In the genomic region with DNA sequence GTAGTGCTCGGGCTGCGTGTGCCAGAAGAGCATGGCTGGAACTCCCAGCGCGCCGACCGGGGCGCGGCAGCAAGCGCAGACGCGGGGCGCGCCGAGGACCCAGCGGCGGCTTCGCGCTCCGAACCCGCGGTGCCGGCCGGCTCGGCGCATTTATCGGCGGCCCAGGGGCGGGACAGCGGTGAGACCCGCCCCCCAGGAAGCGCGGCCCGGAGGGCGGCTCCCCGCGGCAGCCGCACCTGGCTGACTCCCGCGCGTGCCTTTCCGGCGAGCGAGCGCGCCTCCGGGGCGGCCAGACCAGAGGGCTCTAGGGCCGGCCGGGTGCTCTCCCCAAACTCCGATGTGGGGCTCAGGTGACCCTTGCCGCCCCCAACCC, we compare ENCODE assay signal across 8 cellular contexts. TPM values are rescaled to one million over a fixed set of nuclear protein-coding genes. Genes with fewer than 3 reads are reported as not detected.
A peak's percentile ranks its signal among the peaks of the same experiment; 100 is the strongest.
DNase-seq lines count a peak whose midpoint lies in the region; ATAC-seq and TF ChIP-seq lines count a peak whose summit lies in the region.

A gene with protein sequence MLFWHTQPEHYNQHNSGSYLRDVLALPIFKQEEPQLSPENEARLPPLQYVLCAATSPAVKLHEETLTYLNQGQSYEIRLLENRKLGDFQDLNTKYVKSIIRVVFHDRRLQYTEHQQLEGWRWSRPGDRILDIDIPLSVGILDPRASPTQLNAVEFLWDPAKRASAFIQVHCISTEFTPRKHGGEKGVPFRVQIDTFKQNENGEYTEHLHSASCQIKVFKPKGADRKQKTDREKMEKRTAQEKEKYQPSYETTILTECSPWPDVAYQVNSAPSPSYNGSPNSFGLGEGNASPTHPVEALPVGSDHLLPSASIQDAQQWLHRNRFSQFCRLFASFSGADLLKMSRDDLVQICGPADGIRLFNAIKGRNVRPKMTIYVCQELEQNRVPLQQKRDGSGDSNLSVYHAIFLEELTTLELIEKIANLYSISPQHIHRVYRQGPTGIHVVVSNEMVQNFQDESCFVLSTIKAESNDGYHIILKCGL (minus strand): TSS at position 126 of the 373 bp plus-strand sequence. CDS start 93 bp downstream, at position 33.

- H3K4me1 Mint-ChIP-seq in activated naive CD4-positive, alpha-beta T cell treated with anti-CD3 and anti-CD28 coated beads for 36 hours (ENCODE audit: low read depth): peaks cover 4% of the 10 kb centered on the region
- no peaks in the 10 kb centered on the region for H3K4me1 Mint-ChIP-seq in activated naive CD8-positive, alpha-beta T cell treated with anti-CD3 and anti-CD28 coated beads, Interleukin-2, amount 10 ng/mL, durations not matched to agents 7 days and 5 days
- peaks cover 8% of the 10 kb centered on the region for H3K4me1 Mint-ChIP-seq in stimulated activated naive CD8-positive, alpha-beta T cell treated with anti-CD3 and anti-CD28 coated beads, Interleukin-15, Interleukin-2, amounts not matched to agents 100 ng/mL and 50 ng/mL, for 24 hours (ENCODE audit: low read depth)

- no peak within 1 kb of the TSS for H3K27ac Mint-ChIP-seq in activated naive CD4-positive, alpha-beta T cell treated with anti-CD3 and anti-CD28 coated beads for 36 hours
- H3K27ac Mint-ChIP-seq in activated naive CD8-positive, alpha-beta T cell treated with anti-CD3 and anti-CD28 coated beads, Interleukin-2, amount 10 ng/mL, durations not matched to agents 7 days and 5 days: no peak within 1 kb of the TSS
- H3K27ac Mint-ChIP-seq in stimulated activated naive CD8-positive, alpha-beta T cell treated with anti-CD3 and anti-CD28 coated beads, Interleukin-15, Interleukin-2, amounts not matched to agents 100 ng/mL and 50 ng/mL, for 24 hours: no peak within 1 kb of the TSS

- CTCF ChIA-PET in activated naive CD4-positive, alpha-beta T cell treated with anti-CD3 and anti-CD28 coated beads for 36 hours (lab: Charles Lee): no interaction called here

- intact Hi-C loops in activated naive CD4-positive, alpha-beta T cell treated with anti-CD3 and anti-CD28 coated beads for 36 hours (cut with micrococcal nuclease): no loop called here

- H3K36me3 Mint-ChIP-seq in activated naive CD4-positive, alpha-beta T cell treated with anti-CD3 and anti-CD28 coated beads for 36 hours (ENCODE audit: low read depth): no peaks in the 10 kb centered on the region
- no peaks in the 10 kb centered on the region for H3K36me3 Mint-ChIP-seq in activated naive CD8-positive, alpha-beta T cell treated with anti-CD3 and anti-CD28 coated beads, Interleukin-2, amount 10 ng/mL, durations not matched to agents 7 days and 5 days
- H3K36me3 Mint-ChIP-seq in stimulated activated naive CD8-positive, alpha-beta T cell treated with anti-CD3 and anti-CD28 coated beads, Interleukin-15, Interleukin-2, amounts not matched to agents 100 ng/mL and 50 ng/mL, for 24 hours (ENCODE audit: low read depth): no peaks in the 10 kb centered on the region

- no peaks in the 10 kb centered on the region for H3K9me3 Mint-ChIP-seq in activated naive CD4-positive, alpha-beta T cell treated with anti-CD3 and anti-CD28 coated beads for 36 hours
- no peaks in the 10 kb centered on the region for H3K9me3 Mint-ChIP-seq in activated naive CD8-positive, alpha-beta T cell treated with anti-CD3 and anti-CD28 coated beads, Interleukin-2, amount 10 ng/mL, durations not matched to agents 7 days and 5 days
- H3K9me3 Mint-ChIP-seq in stimulated activated naive CD8-positive, alpha-beta T cell treated with anti-CD3 and anti-CD28 coated beads, Interleukin-15, Interleukin-2, amounts not matched to agents 100 ng/mL and 50 ng/mL, for 24 hours: no peaks in the 10 kb centered on the region

- peak; percentile 9 for DNase-seq in activated naive CD4-positive, alpha-beta T cell treated with anti-CD3 and anti-CD28 coated beads for 36 hours
- DNase-seq in activated naive CD4-positive, alpha-beta T cell treated with Interleukin-2 at 50 U/mL for 16 hours: no peak
- DNase-seq in NCI-H146 (lab: John Stamatoyannopoulos, UW) (peak; percentile 85), kidney epithelial cell (ENCODE audit: low read depth) (no peak), SIG-M5 treated with dmso at 0.1 percent for 504 hours (lab: John Stamatoyannopoulos, UW; ENCODE audit: unreplicated experiment) (no peak), nucleus accumbens (lab: John Stamatoyannopoulos, UW) (no peak)
- peak; percentile 70 for DNase-seq in activated naive CD8-positive, alpha-beta T cell treated with anti-CD3 and anti-CD28 coated beads, Interleukin-2, amount 10 ng/mL, durations not matched to agents 7 days and 5 days

- H3K27me3 Mint-ChIP-seq in activated naive CD4-positive, alpha-beta T cell treated with anti-CD3 and anti-CD28 coated beads for 36 hours (ENCODE audit: low read depth): peaks cover 43% of the 10 kb centered on the region
- H3K27me3 Mint-ChIP-seq in activated naive CD8-positive, alpha-beta T cell treated with anti-CD3 and anti-CD28 coated beads, Interleukin-2, amount 10 ng/mL, durations not matched to agents 7 days and 5 days: peaks cover 45% of the 10 kb centered on the region
- H3K27me3 Mint-ChIP-seq in stimulated activated naive CD8-positive, alpha-beta T cell treated with anti-CD3 and anti-CD28 coated beads, Interleukin-15, Interleukin-2, amounts not matched to agents 100 ng/mL and 50 ng/mL, for 24 hours: peaks cover 42% of the 10 kb centered on the region

- TF ChIP-seq CTCF in kidney epithelial cell (IDR thresholded peaks at IDR 0.05; ENCODE audit: insufficient read depth, low read length, poor library complexity, severe bottlenecking): no peak

- POLR2A ChIA-PET in activated naive CD8-positive, alpha-beta T cell treated with anti-CD3 and anti-CD28 coated beads, Interleukin-2, amount 10 ng/mL, durations not matched to agents 7 days and 5 days (lab: Charles Lee): no interaction called here

- peak within 1 kb of the TSS; percentile 46 for H3K4me3 Mint-ChIP-seq in activated naive CD4-positive, alpha-beta T cell treated with anti-CD3 and anti-CD28 coated beads for 36 hours
- H3K4me3 Mint-ChIP-seq in activated naive CD8-positive, alpha-beta T cell treated with anti-CD3 and anti-CD28 coated beads, Interleukin-2, amount 10 ng/mL, durations not matched to agents 7 days and 5 days: peak within 1 kb of the TSS; percentile 75
- H3K4me3 Mint-ChIP-seq in stimulated activated naive CD8-positive, alpha-beta T cell treated with anti-CD3 and anti-CD28 coated beads, Interleukin-15, Interleukin-2, amounts not matched to agents 100 ng/mL and 50 ng/mL, for 24 hours: peak within 1 kb of the TSS; percentile 60

- H3K36me3 ChIP-seq in kidney epithelial cell (ENCODE audit: control insufficient read depth, insufficient read depth, low read length): no peaks in the 10 kb centered on the region

- peaks cover 7% of the 10 kb centered on the region for H3K27me3 ChIP-seq in kidney epithelial cell (ENCODE audit: control insufficient read depth, insufficient read depth, low read length)

- peak within 1 kb of the TSS; percentile 55 for H3K4me3 ChIP-seq in kidney epithelial cell (ENCODE audit: low read depth, low read length)

- ATAC-seq in activated naive CD8-positive, alpha-beta T cell treated with anti-CD3 and anti-CD28 coated beads, Interleukin-2, amount 10 ng/mL, durations not matched to agents 7 days and 5 days (ENCODE audit: low read depth): peak; percentile 82

RNA-seq across cellular contexts. Expression of the gene that starts here (rescaled TPM):
- under 1 TPM in 1 of 2 experiments, not detected in 1; 0.12 TPM for total RNA-seq in activated naive CD4-positive, alpha-beta T cell treated with anti-CD3 and anti-CD28 coated beads for 36 hours
- total RNA-seq in activated naive CD8-positive, alpha-beta T cell treated with anti-CD3 and anti-CD28 coated beads, Interleukin-2, amount 10 ng/mL, durations not matched to agents 7 days and 5 days: under 1 TPM; 0.03 to 0.06 TPM
- total RNA-seq in kidney epithelial cell: 4.5 and 5.9 TPM in 2 replicates

Comparison
In these comparisons a context has a peak if more than half of its experiments do, and no peak if none do; other contexts are left out.
1. Peak in DNase-seq in activated naive CD4-positive, alpha-beta T cell treated with anti-CD3 and anti-CD28 coated beads for 36 hours; RNA of the gene not detected or under 1 TPM.
2. Peak in DNase-seq and ATAC-seq in activated naive CD8-positive, alpha-beta T cell treated with anti-CD3 and anti-CD28 coated beads, Interleukin-2, amount 10 ng/mL, durations not matched to agents 7 days and 5 days; RNA of the gene not detected or under 1 TPM.